In the genomic region with DNA sequence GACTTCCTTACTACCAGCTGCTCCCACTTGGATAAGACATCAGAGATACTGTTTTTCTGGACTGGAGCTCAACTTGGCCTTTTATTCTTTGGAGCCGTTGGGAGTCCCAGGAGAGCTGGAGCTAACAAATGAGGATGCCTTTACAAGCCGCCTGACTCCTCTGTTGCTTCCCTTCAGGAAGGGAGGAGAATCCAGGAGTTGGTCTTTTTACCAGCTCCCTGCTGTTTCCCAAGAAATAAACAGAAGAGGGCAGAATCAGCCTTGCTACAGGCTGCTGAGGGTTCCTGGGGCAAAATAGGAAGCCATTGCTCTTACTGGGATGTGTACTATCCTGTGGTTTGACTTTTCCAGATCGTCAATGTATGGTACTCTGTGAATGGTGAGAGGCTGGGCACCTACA, we compare ENCODE assay signal across 10 cellular contexts. TPM values are rescaled to one million over a fixed set of nuclear protein-coding genes. Genes with fewer than 3 reads are reported as not detected.
DNase-seq lines count a peak whose midpoint lies in the region; ATAC-seq, FAIRE-seq and TF ChIP-seq lines count a peak whose summit lies in the region.
"Had no signal": no experiment of that assay in that cellular context is flagged by ENCODE, and none has a peak within 500 bp of the region (broad histone marks: within the 10 kb centered on the region; RNA-seq: fewer than 3 reads in every experiment).

No MANE protein-coding gene starts in this region.

- H3K27ac ChIP-seq in BLaER1 (no peak overlapping the region), KMS-11 (no peak overlapping the region), K562 (ENCODE audit: extremely low read depth, low read depth, low read length) (peak overlapping the region; percentile 50)
- H3K27ac ChIP-seq in naive thymus-derived CD4-positive, alpha-beta T cell (ENCODE audit: low read depth, low read length) = peak overlapping the region; percentile 99

- H3K4me3 Mint-ChIP-seq in naive thymus-derived CD4-positive, alpha-beta T cell = peak overlapping the region; percentile 90 to 98 (median 97)

- no peak for TF ChIP-seq EP300 in K562 (IDR thresholded peaks at IDR 0.05; ENCODE audit: low read length)

- peaks cover 7 to 37% (median 27%) of the 10 kb centered on the region in 5 donors for H3K36me3 Mint-ChIP-seq in naive thymus-derived CD4-positive, alpha-beta T cell

- no peaks in the 10 kb centered on the region for H3K27me3 Mint-ChIP-seq in naive thymus-derived CD4-positive, alpha-beta T cell

- ATAC-seq in K562 = no peak
- ATAC-seq in naive thymus-derived CD4-positive, alpha-beta T cell = no peak
- ATAC-seq in GM19328 (IDR thresholded peaks at IDR 0.05; ENCODE audit: unreplicated experiment) = no peak

- H3K4me1 ChIP-seq in BLaER1 (peaks cover 40% of the 10 kb centered on the region), KMS-11 (ENCODE audit: low read depth, poor library complexity, severe bottlenecking) (peaks cover 15% of the 10 kb centered on the region), K562 (replicated peaks in 1 of 2; ENCODE audit: control insufficient read depth in 2 of 2, insufficient read depth in 2 of 2, low read length in 2 of 2) (peaks cover 19 to 22% of the 10 kb centered on the region in 2 experiments; a peak in 4 of 5 replicates)
- H3K4me1 ChIP-seq in naive thymus-derived CD4-positive, alpha-beta T cell (ENCODE audit: control insufficient read depth in 2 of 2, insufficient read depth in 2 of 2, low read length in 2 of 2) = peaks cover 23 to 24% of the 10 kb centered on the region in 2 donors

- POLR2A ChIA-PET in K562 (lab: Yijun Ruan, JAX) = interaction anchor here (0.7 to 6.5 kb wide), 9 partner anchors 8 to 369 kb away, joined by 3 to 40 read pairs (median 3); a partner anchor contains a TSS
- POLR2A ChIA-PET in naive thymus-derived CD4-positive, alpha-beta T cell (lab: Charles Lee) = interaction anchor here (0.6 to 2.4 kb wide), 9 partner anchors 15 to 170 kb away, joined by 3 to 10 read pairs (median 4); a partner anchor contains a TSS

- no peaks in the 10 kb centered on the region for H3K9me1 ChIP-seq in K562 (ENCODE audit: control insufficient read depth, insufficient read depth, low read length)

- CTCF ChIA-PET in K562 (lab: Yijun Ruan, JAX; ENCODE audit: low intra/inter-chr PET ratio) = interaction anchor here (0.6 kb wide), 1 partner anchor 193 kb away, joined by 4 read pairs; no protein-coding TSS in a partner anchor
- CTCF ChIA-PET in naive thymus-derived CD4-positive, alpha-beta T cell (lab: Charles Lee) = interaction anchor here (1.3 kb wide), 1 partner anchor 17 kb away, joined by 6 read pairs; no protein-coding TSS in a partner anchor

- no peak for FAIRE-seq in K562 (lab: Jason Lieb, UNC)
- no peak for FAIRE-seq in D721Med (lab: Jason Lieb, UNC)

- TF ChIP-seq RAD21 in K562 (CRISPR knock-in tag; conservative IDR thresholded peaks at IDR 0.05 in 1 of 2, IDR thresholded peaks at IDR 0.05 in 1 of 2) = peak in 1 of 2 experiments; percentile 16; a peak in 1 of 4 replicates

- peaks cover 21 to 56% (median 43%) of the 10 kb centered on the region in 7 donors for H3K4me1 Mint-ChIP-seq in naive thymus-derived CD4-positive, alpha-beta T cell

- in situ Hi-C loops in K562 (cut with MboI) (no loop called here), KBM-7 (cut with MboI; ENCODE audit: low pct_unique_long_range_greater_than_20kb, low sequenced_read_pairs) (no loop called here)

- TF ChIP-seq POLR2A in K562 (conservative IDR thresholded peaks at IDR 0.05) = no peak

- H3K9me3 ChIP-seq in BLaER1 (no peaks in the 10 kb centered on the region), K562 (replicated peaks; ENCODE audit: control insufficient read depth, insufficient read depth, low read depth, low read length) (no peaks in the 10 kb centered on the region)
- no peaks in the 10 kb centered on the region for H3K9me3 ChIP-seq in naive thymus-derived CD4-positive, alpha-beta T cell (ENCODE audit: control insufficient read depth in 2 of 3, low read length in 3 of 3)

- BruUV-seq in K562 (replicated peaks; lab: Mats Ljungman, UMichigan) = no TSS peak

- peak overlapping the region; percentile 92; the same call in 1 of the 2 replicates for H3K4me3 ChIP-seq in BLaER1
- H3K4me3 ChIP-seq in KMS-11 (IDR thresholded peaks at IDR 0.05; ENCODE audit: insufficient read depth, low read depth, low read length) = no peak overlapping the region
- peak overlapping the region; percentile 80 for H3K4me3 ChIP-seq in K562
- H3K4me3 ChIP-seq in naive thymus-derived CD4-positive, alpha-beta T cell (ENCODE audit: low read length) = no peak overlapping the region

- H3K36me3 ChIP-seq in BLaER1 (peaks cover 63% of the 10 kb centered on the region), KMS-11 (ENCODE audit: insufficient read depth) (peaks cover 13% of the 10 kb centered on the region; the same call in 1 of the 2 replicates), K562 (ENCODE audit: control insufficient read depth, insufficient read depth, low read length) (peaks cover 64% of the 10 kb centered on the region)
- peaks cover 6 to 44% (median 24%) of the 10 kb centered on the region in 3 experiments for H3K36me3 ChIP-seq in naive thymus-derived CD4-positive, alpha-beta T cell (ENCODE audit: control insufficient read depth in 2 of 3, insufficient read depth in 3 of 3, low read length in 3 of 3)

- peaks cover 22% of the 10 kb centered on the region for H3K79me2 ChIP-seq in KMS-11 (ENCODE audit: insufficient read depth, low read depth)
- peaks cover 49% of the 10 kb centered on the region for H3K79me2 ChIP-seq in K562 (ENCODE audit: control insufficient read depth, insufficient read depth, low read length)

- DNase-seq in K562 (ENCODE audit: extremely low read depth in 1 of 4, low spot score in 3 of 4) (no peak), D721Med (ENCODE audit: insufficient read length, low spot score) (no peak), KBM-7 (no peak), OCI-M2 (lab: John Stamatoyannopoulos, UW; ENCODE audit: unreplicated experiment) (no peak)
- no peak for DNase-seq in naive thymus-derived CD4-positive, alpha-beta T cell
- DNase-seq: Kasumi-1, midbrain had no signal

- peak overlapping the region; percentile 91 for H3K9ac ChIP-seq in BLaER1
- H3K9ac ChIP-seq in KMS-11 = no peak overlapping the region
- peak overlapping the region; percentile 83 to 96; a peak in 3 of 4 replicates for H3K9ac ChIP-seq in K562 (ENCODE audit: insufficient read depth in 1 of 2, low read depth in 2 of 2, low read length in 2 of 2)

- WGBS in K562 (ENCODE audit: insufficient coverage, low coverage, missing lambda C conversion rate) = 73% methylated on average over 3 of the region's 3 CpGs

- intact Hi-C loops in K562 (cut with micrococcal nuclease) = loop anchor here (2.0 kb wide), 1 partner anchor 93 kb away; no protein-coding TSS in a partner anchor
- intact Hi-C loops in naive thymus-derived CD4-positive, alpha-beta T cell (cut with micrococcal nuclease) = loop anchor here (2.0 kb wide), 3 partner anchors 23 to 149 kb away; a partner anchor contains a TSS

- no peaks in the 10 kb centered on the region for H3K9me3 Mint-ChIP-seq in naive thymus-derived CD4-positive, alpha-beta T cell

- H4K20me1 ChIP-seq in BLaER1 (peaks cover 6% of the 10 kb centered on the region; the same call in 1 of the 2 replicates), KMS-11 (ENCODE audit: insufficient read depth) (no peaks in the 10 kb centered on the region), K562 (replicated peaks; ENCODE audit: control insufficient read depth, insufficient read depth, low read length) (no peaks in the 10 kb centered on the region)

- H3K27me3 ChIP-seq in BLaER1 = no peaks in the 10 kb centered on the region
- H3K27me3 ChIP-seq in KMS-11 (ENCODE audit: insufficient read depth, low read depth) = no peaks in the 10 kb centered on the region
- H3K27me3 ChIP-seq in K562 (ENCODE audit: control insufficient read depth in 2 of 2, insufficient read depth in 2 of 2, low read length in 2 of 2) = no peaks in the 10 kb centered on the region
- H3K27me3 ChIP-seq in naive thymus-derived CD4-positive, alpha-beta T cell (ENCODE audit: control insufficient read depth in 2 of 2, insufficient read depth in 2 of 2, low read length in 2 of 2) = no peaks in the 10 kb centered on the region

- H2AFZ ChIP-seq in KMS-11 (ENCODE audit: low read depth) (no peak overlapping the region), K562 (ENCODE audit: low read depth, low read length) (no peak overlapping the region)

- peak overlapping the region; percentile 52 to 99 (median 98) for H3K27ac Mint-ChIP-seq in naive thymus-derived CD4-positive, alpha-beta T cell

- TF ChIP-seq CTCF in KMS-11 (conservative IDR thresholded peaks at IDR 0.05; ENCODE audit: low read depth, low read length) (no peak), K562 (IDR thresholded peaks at IDR 0.05 in 2 of 3, conservative IDR thresholded peaks at IDR 0.05 in 1 of 3; ENCODE audit: insufficient read depth in 2 of 3, low read depth in 1 of 3, low read length in 3 of 3) (0 out of 6 replicates have a peak, but pooled peaks of 1 of the 3 experiments have one; percentile 25), D721Med (IDR thresholded peaks at IDR 0.05; ENCODE audit: insufficient read depth, missing control alignments) (no peak)

- H3K4me2 ChIP-seq in BLaER1 (peak overlapping the region; percentile 92), KMS-11 (peak overlapping the region; percentile 96), K562 (ENCODE audit: insufficient read depth, low read length) (peak overlapping the region; percentile 98)

RNA-seq across cellular contexts. Expression of a gene that starts 1.5 kb away (rescaled TPM):
- 50.6 and 100.0 TPM in 2 replicates for total RNA-seq in K562 (2011; cell fraction: chromatin; rRNA removed; ENCODE audit: low replicate concordance)
- total RNA-seq in K562 (2011; cell fraction: nucleolus; rRNA removed) = 121 and 134 TPM in 2 replicates
- total RNA-seq in K562 (2011; cell fraction: nucleoplasm; rRNA removed) = 115 and 118 TPM in 2 replicates
- total RNA-seq in K562 (2014; rRNA removed) (472 and 537 TPM in 2 replicates), K562 (2014; rRNA removed; fragmentation: Illumina TruSeq; extraction: Trizol) (678 and 704 TPM in 2 replicates), K562 (2015; rRNA removed; fragmentation: Illumina TruSeq; extraction: Trizol) (535 and 541 TPM in 2 replicates), K562 (2021) (383 and 414 TPM in 2 replicates)
- polyA plus RNA-seq in K562 (2011; rRNA removed) (527 and 635 TPM in 2 replicates), K562 (2014; fragmentation: Illumina TruSeq; extraction: Trizol) (942 and 1,045 TPM in 2 replicates), K562 (2014; fragmentation: Nextera tagmentation; extraction: Ambion mirVana) (1,000 to 10,000 TPM; 1,337 to 1,526 TPM), K562 (2014; rRNA removed) (477 and 567 TPM in 2 replicates)
- polyA plus RNA-seq in K562 (2011; cell fraction: cytosol; rRNA removed) = 872 and 984 TPM in 2 replicates
- 91.5 and 111 TPM in 2 replicates for polyA plus RNA-seq in K562 (2011; cell fraction: nucleus; rRNA removed)
- 448 and 511 TPM in 2 replicates for polyA plus RNA-seq in K562 (2012)
- polyA minus RNA-seq in K562 (2011; rRNA and poly(A)+ RNA removed) = 821 and 928 TPM in 2 replicates
- polyA minus RNA-seq in K562 (2011; cell fraction: cytosol; rRNA and poly(A)+ RNA removed) = 319 and 347 TPM in 2 replicates
- 68.9 and 81.6 TPM in 2 replicates for polyA minus RNA-seq in K562 (2011; cell fraction: nucleus; rRNA and poly(A)+ RNA removed)
- total RNA-seq in naive thymus-derived CD4-positive, alpha-beta T cell = 100 to 1,000 TPM in 3 of 5 experiments, 10 to 100 TPM in 2; 82.6 to 182 (median 104) TPM
- 100 to 1,000 TPM; 185 to 189 TPM for polyA plus RNA-seq in naive thymus-derived CD4-positive, alpha-beta T cell

RNA-seq across cellular contexts. Expression of a gene that starts 1.5 kb away (rescaled TPM):
- 56.9 and 137 TPM in 2 replicates for total RNA-seq in K562 (2011; cell fraction: chromatin; rRNA removed; ENCODE audit: low replicate concordance)
- 60.9 and 62.4 TPM in 2 replicates for total RNA-seq in K562 (2011; cell fraction: nucleolus; rRNA removed)
- total RNA-seq in K562 (2011; cell fraction: nucleoplasm; rRNA removed) = 56.3 and 58.4 TPM in 2 replicates
- total RNA-seq in K562 (2014; rRNA removed) (5.0 and 8.6 TPM in 2 replicates), K562 (2014; rRNA removed; fragmentation: Illumina TruSeq; extraction: Trizol) (8.3 and 8.4 TPM in 2 replicates), K562 (2015; rRNA removed; fragmentation: Illumina TruSeq; extraction: Trizol) (7.6 and 7.8 TPM in 2 replicates), K562 (2021) (12.1 and 14.1 TPM in 2 replicates)
- polyA plus RNA-seq in K562 (2011; rRNA removed) (7.7 and 9.0 TPM in 2 replicates), K562 (2014; fragmentation: Illumina TruSeq; extraction: Trizol) (7.2 and 7.3 TPM in 2 replicates), K562 (2014; fragmentation: Nextera tagmentation; extraction: Ambion mirVana) (1 to 10 TPM; 6.2 to 6.8 TPM), K562 (2014; rRNA removed) (10.4 and 12.9 TPM in 2 replicates)
- polyA plus RNA-seq in K562 (2011; cell fraction: cytosol; rRNA removed) = 8.2 and 9.2 TPM in 2 replicates
- 47.7 and 56.1 TPM in 2 replicates for polyA plus RNA-seq in K562 (2011; cell fraction: nucleus; rRNA removed)
- polyA plus RNA-seq in K562 (2012) = 13.3 and 20.9 TPM in 2 replicates
- 13.7 and 15.3 TPM in 2 replicates for polyA minus RNA-seq in K562 (2011; rRNA and poly(A)+ RNA removed)
- 4.9 and 6.8 TPM in 2 replicates for polyA minus RNA-seq in K562 (2011; cell fraction: cytosol; rRNA and poly(A)+ RNA removed)
- 20.2 and 22.9 TPM in 2 replicates for polyA minus RNA-seq in K562 (2011; cell fraction: nucleus; rRNA and poly(A)+ RNA removed)
- 10 to 100 TPM; 15.9 to 29.6 (median 21.4) TPM for total RNA-seq in naive thymus-derived CD4-positive, alpha-beta T cell
- polyA plus RNA-seq in naive thymus-derived CD4-positive, alpha-beta T cell = 1 to 10 TPM; 5.9 to 6.1 TPM

RNA-seq across cellular contexts. Expression of a gene that starts 14.8 kb away (rescaled TPM):
- total RNA-seq in K562 (2011; cell fraction: chromatin; rRNA removed; ENCODE audit: low replicate concordance) = 0.37 and 0.56 TPM in 2 replicates
- 0.26 and 0.83 TPM in 2 replicates for total RNA-seq in K562 (2011; cell fraction: nucleolus; rRNA removed)
- 0.38 and 0.44 TPM in 2 replicates for total RNA-seq in K562 (2011; cell fraction: nucleoplasm; rRNA removed)
- total RNA-seq in K562 (2014; rRNA removed) = not detected in 2 replicates
- total RNA-seq in K562 (2014; rRNA removed; fragmentation: Illumina TruSeq; extraction: Trizol) = not detected in 2 replicates
- not detected in 2 replicates for total RNA-seq in K562 (2015; rRNA removed; fragmentation: Illumina TruSeq; extraction: Trizol)
- total RNA-seq in K562 (2021) = not detected in 2 replicates
- not detected in 2 replicates for polyA plus RNA-seq in K562 (2011; rRNA removed)
- polyA plus RNA-seq in K562 (2011; cell fraction: cytosol; rRNA removed) = 0.03 TPM in 1 of 2 replicates, not detected in the other
- polyA plus RNA-seq in K562 (2011; cell fraction: nucleus; rRNA removed) = 0.08 and 0.09 TPM in 2 replicates
- polyA plus RNA-seq in K562 (2012) = 0.04 and 0.26 TPM in 2 replicates
- polyA plus RNA-seq in K562 (2014; fragmentation: Illumina TruSeq; extraction: Trizol) = not detected in 2 replicates
- polyA plus RNA-seq in K562 (2014; fragmentation: Nextera tagmentation; extraction: Ambion mirVana) = not detected
- not detected in 2 replicates for polyA plus RNA-seq in K562 (2014; rRNA removed)
- polyA minus RNA-seq in K562 (2011; rRNA and poly(A)+ RNA removed) = 0.11 and 0.12 TPM in 2 replicates
- polyA minus RNA-seq in K562 (2011; cell fraction: cytosol; rRNA and poly(A)+ RNA removed) = not detected in 2 replicates
- polyA minus RNA-seq in K562 (2011; cell fraction: nucleus; rRNA and poly(A)+ RNA removed) = 0.27 and 0.78 TPM in 2 replicates
- not detected for total RNA-seq in naive thymus-derived CD4-positive, alpha-beta T cell
- polyA plus RNA-seq in naive thymus-derived CD4-positive, alpha-beta T cell = under 1 TPM in 1 of 2 donors, not detected in 1; 0.25 TPM

RNA-seq across cellular contexts. Expression of a gene that starts 18.2 kb away (rescaled TPM):
- total RNA-seq in K562 (2011; cell fraction: chromatin; rRNA removed; ENCODE audit: low replicate concordance) = 18.6 and 38.8 TPM in 2 replicates
- 26.5 and 29.7 TPM in 2 replicates for total RNA-seq in K562 (2011; cell fraction: nucleolus; rRNA removed)
- total RNA-seq in K562 (2011; cell fraction: nucleoplasm; rRNA removed) = 17.0 and 24.6 TPM in 2 replicates
- total RNA-seq in K562 (2014; rRNA removed) (12.4 and 12.6 TPM in 2 replicates), K562 (2014; rRNA removed; fragmentation: Illumina TruSeq; extraction: Trizol) (10.6 and 11.5 TPM in 2 replicates), K562 (2015; rRNA removed; fragmentation: Illumina TruSeq; extraction: Trizol) (12.7 and 13.2 TPM in 2 replicates), K562 (2021) (6.6 and 8.1 TPM in 2 replicates)
- polyA plus RNA-seq in K562 (2011; rRNA removed) (10.6 and 10.7 TPM in 2 replicates), K562 (2014; fragmentation: Illumina TruSeq; extraction: Trizol) (14.9 and 16.5 TPM in 2 replicates), K562 (2014; fragmentation: Nextera tagmentation; extraction: Ambion mirVana) (10 to 100 TPM in 1 of 2 experiments, 1 to 10 TPM in 1; 8.4 to 10.4 TPM), K562 (2014; rRNA removed) (12.4 and 13.9 TPM in 2 replicates)
- polyA plus RNA-seq in K562 (2011; cell fraction: cytosol; rRNA removed) = 7.5 and 8.4 TPM in 2 replicates
- polyA plus RNA-seq in K562 (2011; cell fraction: nucleus; rRNA removed) = 11.3 and 15.9 TPM in 2 replicates
- polyA plus RNA-seq in K562 (2012) = 6.8 and 7.8 TPM in 2 replicates
- polyA minus RNA-seq in K562 (2011; rRNA and poly(A)+ RNA removed) = 5.3 and 6.4 TPM in 2 replicates
- 4.1 and 4.3 TPM in 2 replicates for polyA minus RNA-seq in K562 (2011; cell fraction: cytosol; rRNA and poly(A)+ RNA removed)
- polyA minus RNA-seq in K562 (2011; cell fraction: nucleus; rRNA and poly(A)+ RNA removed) = 8.9 and 14.0 TPM in 2 replicates
- 1 to 10 TPM; 2.3 to 4.6 (median 2.5) TPM for total RNA-seq in naive thymus-derived CD4-positive, alpha-beta T cell
- polyA plus RNA-seq in naive thymus-derived CD4-positive, alpha-beta T cell = 1 to 10 TPM; 1.8 to 3.0 TPM

RNA-seq across cellular contexts. Expression of a gene that starts 23.3 kb away (rescaled TPM):
- 11.5 and 23.4 TPM in 2 replicates for total RNA-seq in K562 (2011; cell fraction: chromatin; rRNA removed; ENCODE audit: low replicate concordance)
- 20.0 and 22.0 TPM in 2 replicates for total RNA-seq in K562 (2011; cell fraction: nucleolus; rRNA removed)
- 16.6 and 19.8 TPM in 2 replicates for total RNA-seq in K562 (2011; cell fraction: nucleoplasm; rRNA removed)
- 51.9 and 59.5 TPM in 2 replicates for total RNA-seq in K562 (2014; rRNA removed)
- 14.3 and 17.3 TPM in 2 replicates for total RNA-seq in K562 (2014; rRNA removed; fragmentation: Illumina TruSeq; extraction: Trizol)
- 42.2 and 44.4 TPM in 2 replicates for total RNA-seq in K562 (2015; rRNA removed; fragmentation: Illumina TruSeq; extraction: Trizol)
- total RNA-seq in K562 (2021) = 48.0 and 50.6 TPM in 2 replicates
- 29.3 and 29.4 TPM in 2 replicates for polyA plus RNA-seq in K562 (2011; rRNA removed)
- 38.3 and 45.4 TPM in 2 replicates for polyA plus RNA-seq in K562 (2011; cell fraction: cytosol; rRNA removed)
- polyA plus RNA-seq in K562 (2011; cell fraction: nucleus; rRNA removed) = 22.5 and 26.4 TPM in 2 replicates
- 44.3 and 77.3 TPM in 2 replicates for polyA plus RNA-seq in K562 (2012)
- 31.7 and 45.4 TPM in 2 replicates for polyA plus RNA-seq in K562 (2014; fragmentation: Illumina TruSeq; extraction: Trizol)
- 10 to 100 TPM in 1 of 2 experiments, 1 to 10 TPM in 1; 5.7 to 14.5 TPM for polyA plus RNA-seq in K562 (2014; fragmentation: Nextera tagmentation; extraction: Ambion mirVana)
- 54.5 and 56.6 TPM in 2 replicates for polyA plus RNA-seq in K562 (2014; rRNA removed)
- polyA minus RNA-seq in K562 (2011; rRNA and poly(A)+ RNA removed) = 15.4 and 16.3 TPM in 2 replicates
- polyA minus RNA-seq in K562 (2011; cell fraction: cytosol; rRNA and poly(A)+ RNA removed) = 16.2 and 17.0 TPM in 2 replicates
- polyA minus RNA-seq in K562 (2011; cell fraction: nucleus; rRNA and poly(A)+ RNA removed) = 7.1 and 7.9 TPM in 2 replicates
- 10 to 100 TPM in 1 of 5 experiments, 1 to 10 TPM in 4; 6.2 to 39.0 (median 8.7) TPM for total RNA-seq in naive thymus-derived CD4-positive, alpha-beta T cell
- polyA plus RNA-seq in naive thymus-derived CD4-positive, alpha-beta T cell = 10 to 100 TPM; 11.7 to 16.1 TPM

Comparison
In these comparisons a context has a peak if more than half of its experiments do, and no peak if none do; other contexts are left out.
1. H3K27ac ChIP-seq: peak in K562 (single experiment) and naive thymus-derived CD4-positive, alpha-beta T cell (single experiment); none in BLaER1 (single experiment) and KMS-11 (single experiment).
2. H3K4me3 ChIP-seq: peak in BLaER1 (single experiment) and K562 (single experiment); none in KMS-11 (single experiment) and naive thymus-derived CD4-positive, alpha-beta T cell (single experiment).
3. Peak in every context shown above with its lines, with median percentiles within 50 percentile points of each other: H3K4me2 ChIP-seq.